Comparison of ENCODE assay signal across 20 cellular contexts in genomic region chr2:189287363-189287762, GRCh38.
DNase-seq lines count a peak whose midpoint lies in the region; ATAC-seq and TF ChIP-seq lines count a peak whose summit lies in the region.
"Had no signal": no experiment of that assay in that cellular context is flagged by ENCODE, and none has a peak within 500 bp of the region (broad histone marks: within the 10 kb centered on the region; RNA-seq: fewer than 3 reads in every experiment).

No MANE protein-coding gene starts in this region.

- no peak for TF ChIP-seq EP300 in SK-N-SH (IDR thresholded peaks at IDR 0.05; ENCODE audit: borderline replicate concordance in 1 of 2, low read depth in 1 of 2, low read length in 1 of 2)

- H3K27ac Mint-ChIP-seq in neural progenitor cell (peak overlapping the region; percentile 98), Calu3 (ENCODE audit: unreplicated experiment) (no peak overlapping the region)
- H3K27ac Mint-ChIP-seq: activated B cell treated with CpG ODN at 0.5 μM for 24 hours had no signal

- H3K4me2 ChIP-seq in SK-N-SH (peak overlapping the region; percentile 48; the same call in 1 of the 2 replicates), mammary epithelial cell (ENCODE audit: insufficient read depth, low read depth, low read length) (no peak overlapping the region), neural progenitor cell (no peak overlapping the region)
- H3K4me2 ChIP-seq: GM23338 had no signal

- H3K9ac ChIP-seq in SK-N-SH: peak overlapping the region; percentile 74; the same call in 1 of the 2 replicates
- H3K9ac ChIP-seq in HUES64 (ENCODE audit: low read depth, low read length): no peak overlapping the region
- H3K9ac ChIP-seq in mammary epithelial cell (ENCODE audit: insufficient read depth, low read length): no peak overlapping the region
- no peak overlapping the region for H3K9ac ChIP-seq in neural progenitor cell

- peaks cover 26% of the 10 kb centered on the region for H3K4me1 Mint-ChIP-seq in neural progenitor cell
- H3K4me1 Mint-ChIP-seq in Calu3 (ENCODE audit: low read depth, unreplicated experiment): peaks cover 7% of the 10 kb centered on the region
- H3K4me1 Mint-ChIP-seq: activated B cell treated with CpG ODN at 0.5 μM for 24 hours had no signal

- dilution Hi-C loops in mammary epithelial cell (cut with HindIII; ENCODE audit: low sequenced_read_pairs): no loop called here

- H3K9me3 Mint-ChIP-seq in neural progenitor cell (peaks cover 16% of the 10 kb centered on the region), Calu3 (ENCODE audit: low read depth, unreplicated experiment) (peaks cover 5% of the 10 kb centered on the region)
- H3K9me3 Mint-ChIP-seq: GM23338 had no signal

- POLR2A ChIA-PET in SK-N-SH (lab: Yijun Ruan, JAX): no interaction called here

- H3K36me3 ChIP-seq in SK-N-SH (replicated peaks in 1 of 2; ENCODE audit: control insufficient read depth in 1 of 2, insufficient read depth in 2 of 2, low read length in 1 of 2) (peaks cover 0 to 13% of the 10 kb centered on the region in 2 experiments), HUES64 (ENCODE audit: insufficient read depth, low read length) (no peaks in the 10 kb centered on the region), mammary epithelial cell (ENCODE audit: insufficient read depth, low read length) (no peaks in the 10 kb centered on the region), neural progenitor cell (no peaks in the 10 kb centered on the region), left lung (no peaks in the 10 kb centered on the region)
- H3K36me3 ChIP-seq: BE2C, cardiac muscle cell, prostate gland had no signal

- intact Hi-C loops in mammary epithelial cell (cut with micrococcal nuclease): loop anchor here (5.0 kb wide), 2 partner anchors 50 to 85 kb away; no protein-coding TSS in a partner anchor
- intact Hi-C loops in left lung (cut with DNase I): loop anchor here in 1 of 2 donors (10.0 kb wide), 1 partner anchor 193 kb away; no protein-coding TSS in a partner anchor
- intact Hi-C loops in Calu3 (cut with micrococcal nuclease; ENCODE audit: unreplicated experiment): loop anchor here (5.0 kb wide), 1 partner anchor 765 kb away; no protein-coding TSS in a partner anchor

- 60% methylated on average over 1 of the region's 1 CpG for WGBS in SK-N-SH (ENCODE audit: low lambda C conversion rate)
- 67% methylated on average over 1 of the region's 1 CpG for WGBS in HUES64
- 47% methylated on average over 1 of the region's 1 CpG for WGBS in mammary epithelial cell (ENCODE audit: low coverage, missing lambda C conversion rate)

- H3K4me3 Mint-ChIP-seq in neural progenitor cell: no peak overlapping the region
- H3K4me3 Mint-ChIP-seq in Calu3 (ENCODE audit: low read depth, unreplicated experiment): no peak overlapping the region
- H3K4me3 Mint-ChIP-seq: activated B cell treated with CpG ODN at 0.5 μM for 24 hours, GM23338 had no signal

- H3K27me3 Mint-ChIP-seq in neural progenitor cell (ENCODE audit: insufficient read depth, low read depth): no peaks in the 10 kb centered on the region
- no peaks in the 10 kb centered on the region for H3K27me3 Mint-ChIP-seq in Calu3 (ENCODE audit: unreplicated experiment)
- H3K27me3 Mint-ChIP-seq: activated B cell treated with CpG ODN at 0.5 μM for 24 hours had no signal

- H3K4me3 ChIP-seq in SK-N-SH (ENCODE audit: low read depth in 2 of 2, low read length in 1 of 2) (no peak overlapping the region), HUES64 (ENCODE audit: low read length) (no peak overlapping the region), mammary epithelial cell (replicated peaks in 1 of 3; ENCODE audit: insufficient read depth in 1 of 3, low read depth in 2 of 3, low read length in 3 of 3) (no peak overlapping the region), neural progenitor cell (no peak overlapping the region), left lung (no peak overlapping the region)
- H3K4me3 ChIP-seq: cardiac muscle cell, GM23338, prostate gland had no signal

- BruUV-seq in mammary epithelial cell (replicated peaks; lab: Mats Ljungman, UMichigan) (no TSS peak), Calu3 (replicated peaks; lab: Mats Ljungman, UMichigan) (no TSS peak)

- H3K79me2 ChIP-seq in SK-N-SH (ENCODE audit: insufficient read depth) (no peaks in the 10 kb centered on the region), mammary epithelial cell (ENCODE audit: insufficient read depth, low read length) (no peaks in the 10 kb centered on the region), neural progenitor cell (ENCODE audit: low read depth) (no peaks in the 10 kb centered on the region)

- H2AFZ ChIP-seq in SK-N-SH (ENCODE audit: low read depth) (no peak overlapping the region), mammary epithelial cell (ENCODE audit: low read depth, low read length) (peak overlapping the region; percentile 13), neural progenitor cell (replicated peaks) (no peak overlapping the region)
- H2AFZ ChIP-seq: GM23338 had no signal

- H3F3A ChIP-seq in SK-N-SH (replicated peaks; ENCODE audit: insufficient read depth) (peaks cover 68% of the 10 kb centered on the region), neural progenitor cell (ENCODE audit: low read depth) (no peaks in the 10 kb centered on the region)

- H3K36me3 Mint-ChIP-seq in neural progenitor cell: no peaks in the 10 kb centered on the region
- H3K36me3 Mint-ChIP-seq in Calu3 (ENCODE audit: insufficient read depth, unreplicated experiment): peaks cover 4% of the 10 kb centered on the region

- CTCF ChIA-PET in SK-N-SH (lab: Yijun Ruan, JAX): interaction anchor here (0.6 to 3.3 kb wide), 34 partner anchors 10 to 1788 kb away, joined by 3 to 21 read pairs (median 3); no protein-coding TSS in a partner anchor
- CTCF ChIA-PET in mammary epithelial cell (lab: Charles Lee; ENCODE audit: low non-redundant PET): no interaction called here
- CTCF ChIA-PET in Calu3 (lab: Charles Lee): interaction anchor here (0.9 to 1.9 kb wide), 3 partner anchors 128 to 172 kb away, joined by 3 to 22 read pairs (median 8); no protein-coding TSS in a partner anchor

- H3K4me1 ChIP-seq in SK-N-SH (ENCODE audit: control insufficient read depth in 1 of 2, insufficient read depth in 2 of 2, low read depth in 1 of 2, low read length in 1 of 2) (peaks cover 3 to 34% of the 10 kb centered on the region in 2 experiments), HUES64 (ENCODE audit: insufficient read depth, low read length) (peaks cover 18% of the 10 kb centered on the region; the same call in 1 of the 2 replicates), mammary epithelial cell (ENCODE audit: insufficient read depth, low read length) (peaks cover 19% of the 10 kb centered on the region), neural progenitor cell (peaks cover 10% of the 10 kb centered on the region), left lung (peaks cover 0 to 6% of the 10 kb centered on the region in 2 donors)
- H3K4me1 ChIP-seq: BE2C, prostate gland had no signal

- H3K9me2 ChIP-seq in SK-N-SH: no peaks in the 10 kb centered on the region

- H3K27me3 ChIP-seq in SK-N-SH (ENCODE audit: insufficient read depth): no peaks in the 10 kb centered on the region
- no peaks in the 10 kb centered on the region for H3K27me3 ChIP-seq in HUES64 (ENCODE audit: insufficient read depth, low read length)
- H3K27me3 ChIP-seq in mammary epithelial cell (ENCODE audit: insufficient read depth, low read length): no peaks in the 10 kb centered on the region
- H3K27me3 ChIP-seq in neural progenitor cell: no peaks in the 10 kb centered on the region
- H3K27me3 ChIP-seq in left lung: no peaks in the 10 kb centered on the region
- H3K27me3 ChIP-seq: BE2C, cardiac muscle cell had no signal

- TF ChIP-seq RAD21 in SK-N-SH (IDR thresholded peaks at IDR 0.05; ENCODE audit: low read length): no peak

- DNase-seq in SK-N-SH: no peak
- no peak for DNase-seq in mammary epithelial cell
- DNase-seq in neural progenitor cell (ENCODE audit: low spot score): no peak
- DNase-seq in left lung: no peak
- no peak for DNase-seq in Calu3
- DNase-seq in NCI-H526 treated with DMSO at 0.1 percent for 48 hours (lab: John Stamatoyannopoulos, UW): no peak
- DNase-seq: activated B cell treated with CpG ODN at 0.5 μM for 24 hours; activated CD4-positive, alpha-beta T cell treated with anti-CD3 and anti-CD28 coated beads, Interleukin-2, amount 50 U/mL, for 48 hours; activated effector memory CD4-positive, alpha-beta T cell treated with anti-CD3 and anti-CD28 coated beads, Interleukin-2, amount 50 U/mL, for 16 hours; amygdala; BE2C; DMS79; left ventricle myocardium superior; substantia nigra; T1000 had no signal

- H4K20me1 ChIP-seq in SK-N-SH (ENCODE audit: insufficient read depth) (no peaks in the 10 kb centered on the region), mammary epithelial cell (ENCODE audit: insufficient read depth, low read length) (no peaks in the 10 kb centered on the region), neural progenitor cell (ENCODE audit: low read depth) (no peaks in the 10 kb centered on the region)

- no peak for TF ChIP-seq CTCF in SK-N-SH (IDR thresholded peaks at IDR 0.05)
- no peak for TF ChIP-seq CTCF in mammary epithelial cell (conservative IDR thresholded peaks at IDR 0.05 in 1 of 2, IDR thresholded peaks at IDR 0.05 in 1 of 2; ENCODE audit: extremely low read depth in 1 of 2, insufficient read depth in 1 of 2, low read depth in 1 of 2, low read length in 2 of 2)
- TF ChIP-seq CTCF in neural progenitor cell (IDR thresholded peaks at IDR 0.05): no peak
- TF ChIP-seq CTCF in left lung (IDR thresholded peaks at IDR 0.05): no peak
- no peak for TF ChIP-seq CTCF in Calu3 (IDR thresholded peaks at IDR 0.05; ENCODE audit: unreplicated experiment)

- in situ Hi-C loops in mammary epithelial cell (cut with MboI; ENCODE audit: low sequenced_read_pairs in 2 of 2): loop anchor here (5.0 to 25.0 kb wide), 3 partner anchors 125 to 150 kb away; no protein-coding TSS in a partner anchor

- no peak for ATAC-seq in SK-N-SH treated with all-trans-retinoic acid at 6 μM for 48 hours
- ATAC-seq in left lung: no peak

- no peaks in the 10 kb centered on the region for H3K9me3 ChIP-seq in SK-N-SH
- H3K9me3 ChIP-seq in HUES64 (ENCODE audit: insufficient read depth, low read depth, low read length): peaks cover 5% of the 10 kb centered on the region
- no peaks in the 10 kb centered on the region for H3K9me3 ChIP-seq in mammary epithelial cell (replicated peaks; ENCODE audit: insufficient read depth, low read length)
- no peaks in the 10 kb centered on the region for H3K9me3 ChIP-seq in neural progenitor cell (ENCODE audit: low read depth)
- H3K9me3 ChIP-seq in left lung: peaks cover 0 to 2% of the 10 kb centered on the region in 2 donors
- H3K9me3 ChIP-seq: BE2C, prostate gland had no signal

- peak overlapping the region; percentile 88 to 98; a peak in 3 of 4 replicates for H3K27ac ChIP-seq in SK-N-SH (ENCODE audit: low read depth in 2 of 2, low read length in 1 of 2)
- peak overlapping the region; percentile 21; the same call in 1 of the 2 replicates for H3K27ac ChIP-seq in HUES64 (ENCODE audit: low read depth, low read length)
- H3K27ac ChIP-seq in mammary epithelial cell (ENCODE audit: insufficient read depth, low read depth, low read length): peak overlapping the region; percentile 70
- H3K27ac ChIP-seq in neural progenitor cell: no peak overlapping the region
- peak overlapping the region in 1 of 2 donors; percentile 40 for H3K27ac ChIP-seq in left lung
- H3K27ac ChIP-seq: cardiac muscle cell, prostate gland had no signal

TF ChIP-seq in SK-N-SH treated with all-trans-retinoic acid at 6 μM for 48 hours, 23 proteins besides CTCF, POLR2A, EP300 and RAD21 (continues in another document):
- no peak for TF ChIP-seq ZNF8 (CRISPR knock-in tag; IDR thresholded peaks at IDR 0.05)
- TF ChIP-seq SNAI2 (CRISPR knock-in tag; IDR thresholded peaks at IDR 0.05): no peak
